In genomic region chr3:10601857-10602230, GRCh38 we compare ENCODE assay signal across 20 cellular contexts.
DNase-seq lines count a peak whose midpoint lies in the region; ATAC-seq and TF ChIP-seq lines count a peak whose summit lies in the region.
"Had no signal": no experiment of that assay in that cellular context is flagged by ENCODE, and none has a peak within 500 bp of the region (broad histone marks: within the 10 kb centered on the region; RNA-seq: fewer than 3 reads in every experiment).

No MANE protein-coding gene starts in this region.

- no peak for TF ChIP-seq EP300 in transverse colon (IDR thresholded peaks at IDR 0.05; ENCODE audit: low read depth)

- H3K4me2 ChIP-seq in Karpas-422 (ENCODE audit: low read depth, low read length, poor library complexity, severe bottlenecking) = peak overlapping the region; percentile 81
- H3K4me2 ChIP-seq: PC-9 had no signal

- no peaks in the 10 kb centered on the region for H3K9me2 ChIP-seq in Karpas-422 (replicated peaks; ENCODE audit: insufficient read depth, low read length)

- TF ChIP-seq CTCF in brain (conservative IDR thresholded peaks at IDR 0.05) = no peak
- TF ChIP-seq CTCF in neural crest cell (conservative IDR thresholded peaks at IDR 0.05) = no peak
- no peak for TF ChIP-seq CTCF in transverse colon (IDR thresholded peaks at IDR 0.05)

- DNase-seq in Karpas-422 (no peak), T-helper 17 cell (no peak), neural crest cell (ENCODE audit: low read depth, low spot score) (no peak), NCI-H2029 (lab: John Stamatoyannopoulos, UW) (no peak), transverse colon (no peak)
- DNase-seq: Calu3, DND-41, H7, NCI-H1417, NCI-H1694, NCI-H2081, NCI-H226, NCI-H510A, PC-9, SJCRH30 had no signal

- H3K27ac Mint-ChIP-seq in T-helper 17 cell (peak overlapping the region; percentile 16), brain (peak overlapping the region; percentile 42 to 98 (median 95)), neural crest cell (ENCODE audit: unreplicated experiment) (peak overlapping the region; percentile 62)

- H3K9me3 Mint-ChIP-seq in brain = peaks cover 0 to 4% (median 0%) of the 10 kb centered on the region in 5 experiments
- H3K9me3 Mint-ChIP-seq in neural crest cell = no peaks in the 10 kb centered on the region

- no peaks in the 10 kb centered on the region for H4K20me1 ChIP-seq in Karpas-422 (ENCODE audit: insufficient read depth, low read depth, low read length)

- H3K27ac ChIP-seq in Karpas-422 (ENCODE audit: low read length) = peak overlapping the region; percentile 98
- no peak overlapping the region for H3K27ac ChIP-seq in transverse colon
- H3K27ac ChIP-seq: GM23248, PC-9, SJCRH30 had no signal

- H3K27me3 Mint-ChIP-seq in T-helper 17 cell (peaks cover 20% of the 10 kb centered on the region), brain (no peaks in the 10 kb centered on the region), neural crest cell (ENCODE audit: low read depth) (peaks cover 62% of the 10 kb centered on the region)

- H3K9me3 ChIP-seq in Karpas-422 (ENCODE audit: low read length) (no peaks in the 10 kb centered on the region), T-helper 17 cell (ENCODE audit: control insufficient read depth, low read length, poor library complexity, severe bottlenecking) (no peaks in the 10 kb centered on the region), transverse colon (no peaks in the 10 kb centered on the region)
- H3K9me3 ChIP-seq: MG63, SJCRH30 had no signal

- no peak overlapping the region for H2AFZ ChIP-seq in Karpas-422 (ENCODE audit: low read length)
- H2AFZ ChIP-seq: GM23248, PC-9 had no signal

- no peaks in the 10 kb centered on the region for H3K36me3 Mint-ChIP-seq in T-helper 17 cell (ENCODE audit: low read depth)
- no peaks in the 10 kb centered on the region for H3K36me3 Mint-ChIP-seq in brain
- no peaks in the 10 kb centered on the region for H3K36me3 Mint-ChIP-seq in neural crest cell (ENCODE audit: low read depth)

- H3K4me1 Mint-ChIP-seq in T-helper 17 cell (peaks cover 30% of the 10 kb centered on the region), brain (peaks cover 69% of the 10 kb centered on the region), neural crest cell (peaks cover 17% of the 10 kb centered on the region)

- H3K36me3 ChIP-seq in Karpas-422 (ENCODE audit: insufficient read depth, low read length) (no peaks in the 10 kb centered on the region), transverse colon (no peaks in the 10 kb centered on the region)
- H3K36me3 ChIP-seq: MG63, SJCRH30 had no signal

- no peak for ATAC-seq in T-helper 17 cell
- ATAC-seq in GM21390 (IDR thresholded peaks at IDR 0.05; ENCODE audit: unreplicated experiment) = no peak
- ATAC-seq: SK-N-SH treated with all-trans-retinoic acid at 6 μM for 48 hours had no signal

- H3K4me1 ChIP-seq in Karpas-422 (ENCODE audit: low read length) = peaks cover 63% of the 10 kb centered on the region
- no peaks in the 10 kb centered on the region for H3K4me1 ChIP-seq in transverse colon
- H3K4me1 ChIP-seq: SJCRH30 had no signal

- intact Hi-C loops in transverse colon (cut with DNase I; ENCODE audit: low total_unique reads) = no loop called here

- H3K4me3 ChIP-seq in Karpas-422 (ENCODE audit: low read length) (no peak overlapping the region), transverse colon (no peak overlapping the region)
- H3K4me3 ChIP-seq: GM23248, MG63, PC-9, SJCRH30 had no signal

- TF ChIP-seq POLR2A in transverse colon (IDR thresholded peaks at IDR 0.05) = no peak

- no peaks in the 10 kb centered on the region for H3K79me2 ChIP-seq in Karpas-422 (ENCODE audit: low read length)

- WGBS in transverse colon (ENCODE audit: low coverage in 1 of 2), 2 donors = 40 to 62% methylated on average over 2 to 5 of the region's 5 CpGs

- H3K9ac ChIP-seq in Karpas-422 (ENCODE audit: low read length) = peak overlapping the region; percentile 68
- H3K9ac ChIP-seq: GM23248 had no signal

- H3K4me3 Mint-ChIP-seq in T-helper 17 cell (no peak overlapping the region), brain (peak overlapping the region in 1 of 5 experiments; percentile 43), neural crest cell (no peak overlapping the region)

- in situ Hi-C loops in transverse colon (cut with MboI; ENCODE audit: low pct_ligation_motif_present in 1 of 4, low pct_unique_long_range_greater_than_20kb in 1 of 4, low sequenced_read_pairs in 3 of 4) = no loop called here

- peaks cover 3% of the 10 kb centered on the region; the same call in 1 of the 2 replicates for H3K27me3 ChIP-seq in Karpas-422 (ENCODE audit: low read length)
- no peaks in the 10 kb centered on the region for H3K27me3 ChIP-seq in transverse colon
- H3K27me3 ChIP-seq: MG63, SJCRH30 had no signal

Comparison
In these comparisons a context has a peak if more than half of its experiments do, and no peak if none do; other contexts are left out.
1. H3K27ac Mint-ChIP-seq: peak in every context shown above with its lines; median percentile 95 in brain; 62 in neural crest cell; 16 in T-helper 17 cell.